In the genomic region with DNA sequence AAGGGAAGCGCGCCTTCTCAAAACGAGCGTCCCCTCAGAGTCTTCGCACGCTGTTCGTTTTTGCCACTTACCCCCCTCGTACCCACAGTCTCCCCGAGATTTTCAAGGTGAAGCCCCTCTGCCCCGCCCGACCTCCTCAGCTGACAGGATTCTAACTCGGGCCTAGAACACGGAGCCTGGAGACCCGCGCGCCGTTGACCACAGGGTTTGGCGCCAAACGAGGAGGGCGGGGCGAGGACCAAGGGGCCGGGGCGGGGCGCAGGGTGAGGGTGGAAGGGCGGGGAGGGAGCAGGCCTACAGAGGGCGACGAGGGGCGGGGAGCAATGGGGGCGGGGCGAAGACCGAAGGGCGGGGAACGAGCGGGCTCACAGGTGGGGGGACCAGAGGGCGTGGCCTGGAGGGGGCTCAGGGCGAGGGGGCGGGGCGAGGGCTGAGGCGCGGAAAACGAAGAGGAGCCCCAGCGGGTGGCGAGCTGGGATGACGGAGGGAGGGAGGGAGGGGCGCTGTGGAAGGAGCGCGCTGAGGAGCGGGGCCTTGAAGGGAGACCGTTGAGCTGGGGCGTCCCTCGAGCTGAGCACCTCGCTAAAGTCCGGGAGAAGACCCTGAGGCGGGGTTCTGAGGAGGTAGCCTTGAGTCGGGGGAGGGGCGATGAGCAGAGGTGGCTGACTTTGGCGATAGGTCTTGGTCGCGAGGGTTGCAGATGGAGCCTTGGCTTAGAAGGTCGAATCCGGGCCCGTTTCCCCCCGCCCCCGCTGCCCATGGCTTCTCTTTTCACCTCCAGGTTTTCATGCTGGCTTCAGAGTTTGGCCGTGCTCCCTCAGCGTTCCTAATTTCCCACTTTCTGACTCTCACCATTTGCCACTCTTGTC, we compare ENCODE assay signal across 8 cellular contexts. TPM values are rescaled to one million over a fixed set of nuclear protein-coding genes. Genes with fewer than 3 reads are reported as not detected.
DNase-seq lines count a peak whose midpoint lies in the region; ATAC-seq, FAIRE-seq and TF ChIP-seq lines count a peak whose summit lies in the region.

A gene with protein sequence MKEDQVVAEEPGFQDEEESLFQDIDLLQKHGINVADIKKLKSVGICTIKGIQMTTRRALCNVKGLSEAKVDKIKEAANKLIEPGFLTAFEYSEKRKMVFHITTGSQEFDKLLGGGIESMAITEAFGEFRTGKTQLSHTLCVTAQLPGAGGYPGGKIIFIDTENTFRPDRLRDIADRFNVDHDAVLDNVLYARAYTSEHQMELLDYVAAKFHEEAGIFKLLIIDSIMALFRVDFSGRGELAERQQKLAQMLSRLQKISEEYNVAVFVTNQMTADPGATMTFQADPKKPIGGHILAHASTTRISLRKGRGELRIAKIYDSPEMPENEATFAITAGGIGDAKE (minus strand): TSS at position 212 of the 869 bp plus-strand sequence. CDS start 1,927 bp downstream, outside the sequence.

- H3K4me3 ChIP-seq in CD4-positive, CD25-positive, alpha-beta regulatory T cell (ENCODE audit: low read depth, low read length), result peak within 1 kb of the TSS; percentile 78
- H3K4me3 ChIP-seq in cardiac muscle cell (peak within 1 kb of the TSS; percentile 54), pancreas (peak within 1 kb of the TSS; percentile 36 to 60 (median 45)), thymus (ENCODE audit: low read length) (peak within 1 kb of the TSS; percentile 83)

- H3K36me3 Mint-ChIP-seq in CD4-positive, CD25-positive, alpha-beta regulatory T cell, result no peaks in the 10 kb centered on the region

- FAIRE-seq in pancreas (lab: Jason Lieb, UNC), result no peak

- no peaks in the 10 kb centered on the region for H3K27me3 ChIP-seq in CD4-positive, CD25-positive, alpha-beta regulatory T cell (ENCODE audit: control insufficient read depth, insufficient read depth, low read length)
- no peaks in the 10 kb centered on the region for H3K27me3 ChIP-seq in cardiac muscle cell
- no peaks in the 10 kb centered on the region for H3K27me3 ChIP-seq in pancreas
- no peaks in the 10 kb centered on the region for H3K27me3 ChIP-seq in thymus (ENCODE audit: control insufficient read depth, insufficient read depth)

- DNase-seq in CD4-positive, CD25-positive, alpha-beta regulatory T cell, result peak; percentile 90 to 97 (median 97)
- DNase-seq in NCI-H1048 (lab: John Stamatoyannopoulos, UW) (peak; percentile 85), T follicular helper cell (ENCODE audit: low read depth) (peak; percentile 98), cardiac muscle cell (ENCODE audit: low read depth in 1 of 2, low spot score in 1 of 2) (peak; percentile 94 to 98), pancreas (peak; percentile 93 to 97 (median 96))
- peak; percentile 97 for DNase-seq in activated naive CD8-positive, alpha-beta T cell treated with anti-CD3 and anti-CD28 coated beads, Interleukin-2, amount 50 U/mL, for 16 hours (ENCODE audit: low read depth, low spot score)

- H3K27ac ChIP-seq in CD4-positive, CD25-positive, alpha-beta regulatory T cell (ENCODE audit: insufficient read depth, low read length, poor library complexity, severe bottlenecking), result peak within 1 kb of the TSS; percentile 74
- H3K27ac ChIP-seq in cardiac muscle cell, result peak within 1 kb of the TSS; percentile 68
- no peak within 1 kb of the TSS for H3K27ac ChIP-seq in pancreas
- H3K27ac ChIP-seq in thymus (ENCODE audit: low read depth), result peak within 1 kb of the TSS; percentile 91

- peak; percentile 92 to 94 for ATAC-seq in CD4-positive, CD25-positive, alpha-beta regulatory T cell (ENCODE audit: low read depth in 2 of 2)
- ATAC-seq in GM21529 (IDR thresholded peaks at IDR 0.05; ENCODE audit: unreplicated experiment) (peak; percentile 52), pancreas (peak; percentile 96 to 99 (median 96))

- H3K4me3 Mint-ChIP-seq in CD4-positive, CD25-positive, alpha-beta regulatory T cell, result peak within 1 kb of the TSS; percentile 82 to 92 (median 91)

- H3K36me3 ChIP-seq in CD4-positive, CD25-positive, alpha-beta regulatory T cell (ENCODE audit: control insufficient read depth, insufficient read depth, low read length), result no peaks in the 10 kb centered on the region
- H3K36me3 ChIP-seq in cardiac muscle cell, result no peaks in the 10 kb centered on the region
- H3K36me3 ChIP-seq in pancreas, result no peaks in the 10 kb centered on the region
- H3K36me3 ChIP-seq in thymus (ENCODE audit: control insufficient read depth, insufficient read depth), result no peaks in the 10 kb centered on the region

- no peak for TF ChIP-seq CTCF in cardiac muscle cell (IDR thresholded peaks at IDR 0.05; ENCODE audit: low read depth, low read length)
- TF ChIP-seq CTCF in pancreas (IDR thresholded peaks at IDR 0.05), result no peak

- H3K4me1 Mint-ChIP-seq in CD4-positive, CD25-positive, alpha-beta regulatory T cell, result peaks cover 0 to 20% (median 13%) of the 10 kb centered on the region in 4 donors

- intact Hi-C loops in pancreas (cut with DNase I), result loop anchor here in 1 of 3 donors (5.0 kb wide), 2 partner anchors 158 to 518 kb away; no protein-coding TSS in a partner anchor

- no peaks in the 10 kb centered on the region for H3K9me3 ChIP-seq in CD4-positive, CD25-positive, alpha-beta regulatory T cell (ENCODE audit: control insufficient read depth in 2 of 2, low read length in 2 of 2)
- no peaks in the 10 kb centered on the region for H3K9me3 ChIP-seq in cardiac muscle cell (ENCODE audit: low read depth)
- H3K9me3 ChIP-seq in pancreas, result no peaks in the 10 kb centered on the region
- H3K9me3 ChIP-seq in thymus (ENCODE audit: control insufficient read depth), result no peaks in the 10 kb centered on the region

- H3K9me3 Mint-ChIP-seq in CD4-positive, CD25-positive, alpha-beta regulatory T cell, result no peaks in the 10 kb centered on the region

- H3K27ac Mint-ChIP-seq in CD4-positive, CD25-positive, alpha-beta regulatory T cell, result peak within 1 kb of the TSS; percentile 93 to 94 (median 93)

- H3K4me1 ChIP-seq in CD4-positive, CD25-positive, alpha-beta regulatory T cell (ENCODE audit: control insufficient read depth, insufficient read depth, low read length, poor library complexity, severe bottlenecking), result peaks cover 16% of the 10 kb centered on the region
- peaks cover 13% of the 10 kb centered on the region for H3K4me1 ChIP-seq in cardiac muscle cell (ENCODE audit: low read depth)
- peaks cover 0 to 7% (median 4%) of the 10 kb centered on the region in 3 donors for H3K4me1 ChIP-seq in pancreas
- H3K4me1 ChIP-seq in thymus (ENCODE audit: control insufficient read depth, insufficient read depth, low read length), result peaks cover 7% of the 10 kb centered on the region

- H3K27me3 Mint-ChIP-seq in CD4-positive, CD25-positive, alpha-beta regulatory T cell, result no peaks in the 10 kb centered on the region

- WGBS in pancreas, 2 donors, result 1 to 2% methylated on average over 57 to 65 of the region's 66 CpGs
- under 1% methylated on average over 65 of the region's 66 CpGs for WGBS in thymus

RNA-seq across cellular contexts. Expression of the gene that starts here (rescaled TPM):
- not detected for total RNA-seq in CD4-positive, CD25-positive, alpha-beta regulatory T cell
- under 1 TPM in 3 of 4 donors, not detected in 1; 0.34 to 0.83 (median 0.47) TPM for polyA plus RNA-seq in CD4-positive, CD25-positive, alpha-beta regulatory T cell
- total RNA-seq in cardiac muscle cell, result 0.32 and 3.0 TPM in 2 replicates
- polyA plus RNA-seq in cardiac muscle cell, result 2.6 TPM in 1 of 2 replicates, not detected in the other
- total RNA-seq in pancreas, result under 1 TPM in 3 of 6 donors, not detected in 3; 0.19 to 0.28 (median 0.26) TPM
- under 1 TPM in 1 of 2 donors, not detected in 1; 0.14 TPM for polyA plus RNA-seq in pancreas
- polyA plus RNA-seq in thymus, result 0.30 TPM

Comparison
In these comparisons a context has a peak if more than half of its experiments do, and no peak if none do; other contexts are left out.
1. Peak in DNase-seq, ATAC-seq, H3K4me3 ChIP-seq and H3K27ac ChIP-seq in CD4-positive, CD25-positive, alpha-beta regulatory T cell; RNA of the gene not detected or under 1 TPM.
2. Peak in DNase-seq, ATAC-seq and H3K4me3 ChIP-seq in pancreas; RNA of the gene not detected or under 1 TPM.
3. H3K27ac ChIP-seq: peak in cardiac muscle cell (single experiment) and thymus (single experiment); none in pancreas (0 of 4).
4. Peak in every context shown above with its lines, with median percentiles within 50 percentile points of each other: ATAC-seq, DNase-seq and H3K4me3 ChIP-seq.